7 cellular contexts compared by ENCODE assay signal in the genomic region with DNA sequence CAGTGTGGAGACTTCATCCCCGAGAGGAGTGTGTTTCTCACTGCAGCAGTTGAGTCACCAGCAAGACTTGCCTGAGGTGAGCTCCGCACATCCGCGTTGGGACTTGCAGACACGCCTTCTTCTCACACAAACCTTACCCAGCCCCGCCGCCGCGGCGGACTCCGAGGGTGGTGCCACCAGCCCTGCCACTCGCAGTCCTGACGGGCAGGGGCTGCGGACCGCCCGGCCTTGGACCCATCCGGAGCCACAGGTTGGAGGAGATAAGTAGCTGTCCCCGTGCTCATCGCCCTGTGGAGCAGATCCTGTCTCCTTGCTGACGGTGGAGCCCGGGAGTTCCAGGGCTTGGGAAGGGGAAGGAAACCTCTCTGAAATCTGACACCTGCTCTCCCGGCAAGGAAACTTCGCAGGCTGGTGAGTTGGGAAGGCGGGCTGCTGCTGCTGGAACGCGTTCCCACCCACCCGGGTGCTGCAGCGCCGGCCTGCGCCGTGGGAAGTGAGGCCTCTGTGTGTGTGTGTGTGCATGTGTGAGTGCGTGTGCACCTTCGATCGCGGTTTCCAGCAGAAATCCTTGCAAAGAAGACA. TPM values are rescaled to one million over a fixed set of nuclear protein-coding genes. Genes with fewer than 3 reads are reported as not detected.
DNase-seq lines count a peak whose midpoint lies in the region; ATAC-seq and TF ChIP-seq lines count a peak whose summit lies in the region.

A gene with protein sequence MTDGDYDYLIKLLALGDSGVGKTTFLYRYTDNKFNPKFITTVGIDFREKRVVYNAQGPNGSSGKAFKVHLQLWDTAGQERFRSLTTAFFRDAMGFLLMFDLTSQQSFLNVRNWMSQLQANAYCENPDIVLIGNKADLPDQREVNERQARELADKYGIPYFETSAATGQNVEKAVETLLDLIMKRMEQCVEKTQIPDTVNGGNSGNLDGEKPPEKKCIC (plus strand): TSS at position 188 of the 582 bp plus-strand sequence. CDS start 49,109 bp downstream, outside the sequence.

- peak within 1 kb of the TSS; percentile 80 for H3K4me3 Mint-ChIP-seq in activated CD4-positive, alpha-beta T cell treated with anti-CD3 and anti-CD28 coated beads, Interleukin-2, amount 10 ng/mL, durations not matched to agents 24 days and 14 days

- ATAC-seq in GM21423 (IDR thresholded peaks at IDR 0.05; ENCODE audit: unreplicated experiment) (peak; percentile 78), GM21367 (IDR thresholded peaks at IDR 0.05; ENCODE audit: unreplicated experiment) (no peak)

- peak within 1 kb of the TSS; percentile 19 for H3K27ac Mint-ChIP-seq in activated CD4-positive, alpha-beta T cell treated with anti-CD3 and anti-CD28 coated beads, Interleukin-2, amount 10 ng/mL, durations not matched to agents 24 days and 14 days

- H3K9me3 Mint-ChIP-seq in activated CD4-positive, alpha-beta T cell treated with anti-CD3 and anti-CD28 coated beads, Interleukin-2, amount 10 ng/mL, durations not matched to agents 24 days and 14 days, result peaks cover 12% of the 10 kb centered on the region

- peak; percentile 62 for DNase-seq in NCI-H2171 (lab: John Stamatoyannopoulos, UW)
- peak; percentile 88 for DNase-seq in activated CD4-positive, alpha-beta T cell treated with anti-CD3 and anti-CD28 coated beads, Interleukin-2, amount 10 ng/mL, durations not matched to agents 24 days and 14 days
- peak; percentile 39 for DNase-seq in dedifferentiated amniotic fluid mesenchymal stem cell (ENCODE audit: extremely low spot score)
- peak; percentile 70 to 75 for DNase-seq in stimulated activated CD4-positive, alpha-beta T cell treated with anti-CD3 and anti-CD28 coated beads, Interleukin-2, amount 100 ng/mL, for 24 hours

- peak within 1 kb of the TSS; percentile 48 to 60 for H3K9ac ChIP-seq in liver (ENCODE audit: low read depth in 1 of 2, low read length in 2 of 2)

- intact Hi-C loops in activated CD4-positive, alpha-beta T cell treated with anti-CD3 and anti-CD28 coated beads, Interleukin-2, amount 10 ng/mL, durations not matched to agents 24 days and 14 days (cut with micrococcal nuclease), result loop anchor here (2.0 kb wide), 1 partner anchor 16 kb away; no protein-coding TSS in a partner anchor

- no peak for TF ChIP-seq CTCF in liver (IDR thresholded peaks at IDR 0.05; ENCODE audit: low read depth, low read length, missing input control)

- WGBS in liver, result under 1% methylated on average over 35 of the region's 35 CpGs

- peaks cover 15% of the 10 kb centered on the region for H3K4me1 Mint-ChIP-seq in activated CD4-positive, alpha-beta T cell treated with anti-CD3 and anti-CD28 coated beads, Interleukin-2, amount 10 ng/mL, durations not matched to agents 24 days and 14 days

- peaks cover 0 to 13% (median 10%) of the 10 kb centered on the region in 4 donors for H3K4me1 ChIP-seq in liver (ENCODE audit: control insufficient read depth in 4 of 4, insufficient read depth in 4 of 4, low read length in 3 of 4)

- peak within 1 kb of the TSS in 1 of 2 donors; percentile 59 for H3K27ac ChIP-seq in liver (ENCODE audit: low read depth in 1 of 2, low read length in 2 of 2)

- H3K27me3 ChIP-seq in liver (ENCODE audit: control insufficient read depth in 4 of 4, insufficient read depth in 4 of 4, low read length in 3 of 4), result no peaks in the 10 kb centered on the region

- H3K27me3 Mint-ChIP-seq in activated CD4-positive, alpha-beta T cell treated with anti-CD3 and anti-CD28 coated beads, Interleukin-2, amount 10 ng/mL, durations not matched to agents 24 days and 14 days, result peaks cover 35% of the 10 kb centered on the region

- peaks cover 3% of the 10 kb centered on the region for H3K36me3 Mint-ChIP-seq in activated CD4-positive, alpha-beta T cell treated with anti-CD3 and anti-CD28 coated beads, Interleukin-2, amount 10 ng/mL, durations not matched to agents 24 days and 14 days (ENCODE audit: low read depth)

- H3K36me3 ChIP-seq in liver (ENCODE audit: control insufficient read depth in 4 of 4, insufficient read depth in 3 of 4, low read depth in 1 of 4, low read length in 3 of 4), result no peaks in the 10 kb centered on the region

- TF ChIP-seq RAD21 in liver (IDR thresholded peaks at IDR 0.05), result peak; percentile 21 to 55

- H3K4me3 ChIP-seq in liver (ENCODE audit: low read depth in 1 of 3, low read length in 3 of 3), result peak within 1 kb of the TSS; percentile 49 to 65 (median 60)

- H3K9me3 ChIP-seq in liver (ENCODE audit: control insufficient read depth in 4 of 4, low read length in 3 of 4), result no peaks in the 10 kb centered on the region

TF ChIP-seq in liver, 16 proteins besides CTCF, POLR2A, EP300 and RAD21:
- TF ChIP-seq TAF1 (conservative IDR thresholded peaks at IDR 0.05), result no peak
- TF ChIP-seq, protein P1, sequence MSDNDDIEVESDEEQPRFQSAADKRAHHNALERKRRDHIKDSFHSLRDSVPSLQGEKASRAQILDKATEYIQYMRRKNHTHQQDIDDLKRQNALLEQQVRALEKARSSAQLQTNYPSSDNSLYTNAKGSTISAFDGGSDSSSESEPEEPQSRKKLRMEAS (IDR thresholded peaks at IDR 0.05), result no peak
- no peak for TF ChIP-seq EGR1 (IDR thresholded peaks at IDR 0.05; ENCODE audit: low read depth in 2 of 2)
- TF ChIP-seq, protein P2, sequence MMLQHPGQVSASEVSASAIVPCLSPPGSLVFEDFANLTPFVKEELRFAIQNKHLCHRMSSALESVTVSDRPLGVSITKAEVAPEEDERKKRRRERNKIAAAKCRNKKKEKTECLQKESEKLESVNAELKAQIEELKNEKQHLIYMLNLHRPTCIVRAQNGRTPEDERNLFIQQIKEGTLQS (IDR thresholded peaks at IDR 0.05), result no peak

RNA-seq across cellular contexts. Expression of the gene that starts here (rescaled TPM):
- total RNA-seq in activated CD4-positive, alpha-beta T cell treated with anti-CD3 and anti-CD28 coated beads, Interleukin-2, amount 10 ng/mL, durations not matched to agents 24 days and 14 days, result 0.33 and 0.45 TPM in 2 replicates
- 1 to 10 TPM in 1 of 2 donors, under 1 TPM in 1; 0.33 to 4.5 TPM for total RNA-seq in liver
- under 1 TPM; 0.13 to 0.14 TPM for polyA plus RNA-seq in liver

Comparison
In these comparisons a context has a peak if more than half of its experiments do, and no peak if none do; other contexts are left out.
1. Peak in DNase-seq in activated CD4-positive, alpha-beta T cell treated with anti-CD3 and anti-CD28 coated beads, Interleukin-2, amount 10 ng/mL, durations not matched to agents 24 days and 14 days; RNA of the gene not detected or under 1 TPM.